Comparison of ENCODE assay signal across 7 cellular contexts in the genomic region with DNA sequence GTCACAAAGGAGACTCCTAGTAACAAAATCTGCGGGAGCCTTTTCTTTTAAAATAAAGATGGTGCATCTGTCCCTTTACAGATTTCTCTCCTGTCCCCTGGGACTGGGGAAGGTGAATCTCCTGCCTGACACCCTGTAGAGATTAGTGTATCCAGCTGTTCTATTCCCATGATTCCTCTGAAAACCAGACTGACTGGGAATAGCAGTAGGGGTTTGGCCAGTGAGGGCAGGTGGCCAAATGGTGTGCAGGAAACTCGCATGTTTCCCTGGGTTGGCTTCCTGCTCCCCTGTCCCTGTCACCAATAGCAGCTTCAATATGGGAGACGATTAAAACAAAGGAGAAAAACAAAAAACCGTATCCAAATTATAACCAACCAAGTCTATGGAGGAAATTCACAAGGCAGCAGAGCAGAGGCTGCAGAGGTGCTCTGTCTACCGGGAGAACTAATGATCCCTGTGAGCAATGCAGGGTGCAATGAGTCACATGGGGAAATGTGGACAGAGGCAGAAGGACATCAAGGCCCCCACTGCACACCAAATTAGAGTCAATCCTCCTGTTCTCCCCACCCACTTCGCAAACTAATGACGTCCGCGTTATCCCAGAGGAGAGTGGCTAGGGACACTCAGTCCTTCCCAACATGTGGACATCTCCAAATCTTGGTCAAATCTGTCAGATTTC. TPM values are rescaled to one million over a fixed set of nuclear protein-coding genes. Genes with fewer than 3 reads are reported as not detected.
A peak's percentile ranks its signal among the peaks of the same experiment; 100 is the strongest.
DNase-seq lines count a peak whose midpoint lies in the region; ATAC-seq and TF ChIP-seq lines count a peak whose summit lies in the region.
"Not testable (repeated sequence)": the region's sequence is repeated elsewhere in the genome, so short reads cannot be mapped to it uniquely, and the experiment has no call there.

No MANE protein-coding gene starts in this region.

- H3K4me1 ChIP-seq in body of pancreas, foreskin keratinocyte: not testable (repeated sequence)

- H3K4me3 ChIP-seq in body of pancreas: not testable (repeated sequence)

- peak; percentile 52 for ATAC-seq in body of pancreas
- ATAC-seq in foreskin keratinocyte: peak; percentile 28

- not testable (repeated sequence) for H3K9me3 ChIP-seq in body of pancreas

- H3K27ac ChIP-seq in body of pancreas, foreskin keratinocyte: not testable (repeated sequence)

- TF ChIP-seq POLR2A in body of pancreas (IDR thresholded peaks at IDR 0.05): not testable (repeated sequence)

- WGBS in body of pancreas, 2 donors: 49 to 58% methylated on average over 9 of the region's 9 CpGs

- intact Hi-C loops in body of pancreas (cut with DNase I): not testable (repeated sequence)

- not testable (repeated sequence) for TF ChIP-seq CTCF in body of pancreas (IDR thresholded peaks at IDR 0.05); foreskin keratinocyte (conservative IDR thresholded peaks at IDR 0.05)

- not testable (repeated sequence) for H3K27me3 ChIP-seq in body of pancreas, foreskin keratinocyte

- H3K36me3 ChIP-seq in body of pancreas (replicated peaks in 1 of 2; ENCODE audit: insufficient read depth in 1 of 2, low read depth in 2 of 2): not testable (repeated sequence)

- DNase-seq in DMS53 (lab: John Stamatoyannopoulos, UW) (peak; percentile 50), LHCN-M2 (ENCODE audit: low read depth) (peak; percentile 38), NCI-H345 (lab: John Stamatoyannopoulos, UW) (peak; percentile 64), NCI-H82 treated with DMSO at 0.1 percent for 48 hours (lab: John Stamatoyannopoulos, UW; ENCODE audit: unreplicated experiment) (peak; percentile 60), body of pancreas (peak; percentile 31 to 72 (median 40)), myocyte (ENCODE audit: low read depth) (peak; percentile 30)
- DNase-seq in foreskin keratinocyte: not testable (repeated sequence)

RNA-seq across cellular contexts. Expression of a gene that starts 17.0 kb away (rescaled TPM):
- total RNA-seq in LHCN-M2 (2014; rRNA removed): 124 TPM in 2 replicates
- polyA plus RNA-seq in LHCN-M2 (2012): 224 TPM
- 10 to 100 TPM; 57.1 to 62.0 TPM for total RNA-seq in body of pancreas
- total RNA-seq in foreskin keratinocyte: 52.2 and 81.9 TPM in 2 replicates
- polyA plus RNA-seq in foreskin keratinocyte: 85.0 and 124 TPM in 2 replicates
- 54.6 and 75.3 TPM in 2 replicates for total RNA-seq in myocyte
- polyA plus RNA-seq in myocyte (2012): 198 TPM

RNA-seq across cellular contexts. Expression of a gene that starts 44.6 kb away (rescaled TPM):
- 6.2 and 10.6 TPM in 2 replicates for total RNA-seq in LHCN-M2 (2014; rRNA removed)
- 6.7 TPM for polyA plus RNA-seq in LHCN-M2 (2012)
- 10 to 100 TPM; 10.1 to 24.7 TPM for total RNA-seq in body of pancreas
- total RNA-seq in foreskin keratinocyte: 7.3 and 8.5 TPM in 2 replicates
- polyA plus RNA-seq in foreskin keratinocyte: 6.9 and 7.7 TPM in 2 replicates
- 16.1 and 16.4 TPM in 2 replicates for total RNA-seq in myocyte
- polyA plus RNA-seq in myocyte (2012): 17.1 TPM

RNA-seq across cellular contexts. Expression of a gene that starts 45.0 kb away (rescaled TPM):
- total RNA-seq in LHCN-M2 (2014; rRNA removed) (25.1 and 28.9 TPM in 2 replicates), body of pancreas (10 to 100 TPM; 15.0 to 19.1 TPM), foreskin keratinocyte (23.1 and 25.3 TPM in 2 replicates), myocyte (25.9 and 29.0 TPM in 2 replicates)
- polyA plus RNA-seq in LHCN-M2 (2012): 8.5 TPM
- 14.4 and 18.2 TPM in 2 replicates for polyA plus RNA-seq in foreskin keratinocyte
- polyA plus RNA-seq in myocyte (2012): 13.4 TPM
